In the genomic region with DNA sequence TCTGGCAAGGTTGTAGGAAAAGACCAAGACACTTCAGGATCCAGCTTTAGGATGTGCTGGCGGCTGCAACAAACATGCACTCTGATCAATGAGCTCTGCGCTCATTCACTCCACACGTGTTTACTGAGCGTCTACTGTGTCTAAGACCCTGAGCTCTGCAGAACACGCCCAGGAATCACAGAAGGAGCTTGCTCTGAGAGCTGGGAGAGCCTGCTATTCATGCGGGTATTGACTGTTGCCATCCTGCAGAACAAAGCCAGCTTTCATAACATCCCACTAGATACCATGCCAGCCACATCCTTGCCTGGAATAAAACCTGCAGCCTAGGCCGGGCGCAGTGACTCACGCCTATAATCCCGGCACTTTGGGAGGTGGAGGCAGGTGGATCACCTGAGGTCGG, we compare ENCODE assay signal across 28 cellular contexts. TPM values are rescaled to one million over a fixed set of nuclear protein-coding genes. Genes with fewer than 3 reads are reported as not detected.
DNase-seq lines count a peak whose midpoint lies in the region; ATAC-seq and TF ChIP-seq lines count a peak whose summit lies in the region.
"Had no signal": no experiment of that assay in that cellular context is flagged by ENCODE, and none has a peak within 500 bp of the region (broad histone marks: within the 10 kb centered on the region; RNA-seq: fewer than 3 reads in every experiment).

No MANE protein-coding gene starts in this region.

- peak overlapping the region; percentile 26; the same call in 1 of the 2 replicates for H3K27ac ChIP-seq in GM23338 (ENCODE audit: low read depth)
- H3K27ac ChIP-seq in Panc1 (ENCODE audit: low read length), result peak overlapping the region; percentile 91
- H3K27ac ChIP-seq: ovary, tibial artery had no signal

- CTCF ChIA-PET in Panc1 (lab: Charles Lee), result no interaction called here

- POLR2A ChIA-PET in Panc1 (lab: Charles Lee), result no interaction called here

- H3K4me1 Mint-ChIP-seq in GM23338, result peaks cover 50% of the 10 kb centered on the region
- H3K4me1 Mint-ChIP-seq in neural crest cell, result peaks cover 52% of the 10 kb centered on the region
- H3K4me1 Mint-ChIP-seq: central memory CD8-positive, alpha-beta T cell; naive thymus-derived CD4-positive, alpha-beta T cell had no signal

- BruUV-seq in Panc1 (replicated peaks; lab: Mats Ljungman, UMichigan), result no TSS peak

- no peak overlapping the region for H3K4me2 ChIP-seq in GM23338

- no peak overlapping the region for H3K4me3 Mint-ChIP-seq in GM23338
- peak overlapping the region; percentile 68 for H3K4me3 Mint-ChIP-seq in neural crest cell
- H3K4me3 Mint-ChIP-seq: activated CD4-positive, alpha-beta memory T cell treated with anti-CD3 and anti-CD28 coated beads for 36 hours; central memory CD8-positive, alpha-beta T cell; naive thymus-derived CD4-positive, alpha-beta T cell; stimulated activated naive CD8-positive, alpha-beta T cell treated with anti-CD3 and anti-CD28 coated beads, Interleukin-15, Interleukin-2, amounts not matched to agents 100 ng/mL and 50 ng/mL, for 24 hours had no signal

- H3K9me3 ChIP-seq in Panc1 (ENCODE audit: control insufficient read depth, insufficient read depth, low read depth, low read length), result no peaks in the 10 kb centered on the region
- H3K9me3 ChIP-seq: ovary, tibial artery had no signal

- H2AFZ ChIP-seq in GM23338, result no peak overlapping the region

- peaks cover 98% of the 10 kb centered on the region for H3K79me2 ChIP-seq in GM23338 (replicated peaks; ENCODE audit: insufficient read depth)

- H3K4me3 ChIP-seq in GM23338 (no peak overlapping the region), Panc1 (ENCODE audit: low read depth in 2 of 2, low read length in 2 of 2) (no peak overlapping the region), epithelial cell of esophagus (ENCODE audit: low read length) (no peak overlapping the region)
- H3K4me3 ChIP-seq: lung, ovary, tibial artery had no signal

- ATAC-seq in GM23338 (no peak), Panc1 (peak; percentile 39), GM21515 (IDR thresholded peaks at IDR 0.05; ENCODE audit: unreplicated experiment) (no peak)
- ATAC-seq: activated naive CD4-positive, alpha-beta T cell treated with anti-CD3 and anti-CD28 coated beads, Interleukin-2, amount 50 U/mL, for 72 hours; naive thymus-derived CD4-positive, alpha-beta T cell; Right ventricle myocardium inferior; sciatic nerve had no signal

- H3K9me2 ChIP-seq in GM23338 (ENCODE audit: insufficient read depth), result no peaks in the 10 kb centered on the region

- intact Hi-C loops in Panc1 (cut with micrococcal nuclease; ENCODE audit: unreplicated experiment), result no loop called here

- TF ChIP-seq CTCF in GM23338 (conservative IDR thresholded peaks at IDR 0.05; ENCODE audit: low read depth in 2 of 2), result no peak
- TF ChIP-seq CTCF in Panc1 (IDR thresholded peaks at IDR 0.05), result no peak
- TF ChIP-seq CTCF in epithelial cell of esophagus (IDR thresholded peaks at IDR 0.05; ENCODE audit: insufficient read depth, low read depth, low read length, missing control alignments), result no peak
- no peak for TF ChIP-seq CTCF in neural crest cell (conservative IDR thresholded peaks at IDR 0.05)

- H3K27me3 Mint-ChIP-seq in GM23338 (ENCODE audit: insufficient read depth, low read depth, poor library complexity) (no peaks in the 10 kb centered on the region), neural crest cell (ENCODE audit: low read depth) (no peaks in the 10 kb centered on the region)

- H3K36me3 ChIP-seq in GM23338 (ENCODE audit: insufficient read depth) (no peaks in the 10 kb centered on the region), Panc1 (ENCODE audit: control insufficient read depth, insufficient read depth, low read length) (no peaks in the 10 kb centered on the region)
- H3K36me3 ChIP-seq: ovary, tibial artery had no signal

- H3K27ac Mint-ChIP-seq in GM23338 (no peak overlapping the region), neural crest cell (ENCODE audit: unreplicated experiment) (no peak overlapping the region)
- H3K27ac Mint-ChIP-seq: activated CD4-positive, alpha-beta memory T cell treated with anti-CD3 and anti-CD28 coated beads for 36 hours; activated naive CD4-positive, alpha-beta T cell treated with anti-CD3 and anti-CD28 coated beads, Interleukin-2, amount 50 U/mL, for 72 hours; activated T-helper 2 cell treated with anti-CD3 and anti-CD28 coated beads, Interferon-gamma antibody, Interleukin-2, Interleukin-4, amounts not matched to agents 10 μg/mL and 5 μg/mL and 100 μg/mL, durations not matched to agents 14 hours and 24 hours and 36 hours; naive thymus-derived CD4-positive, alpha-beta T cell; stimulated activated naive CD8-positive, alpha-beta T cell treated with anti-CD3 and anti-CD28 coated beads, Interleukin-15, Interleukin-2, amounts not matched to agents 100 ng/mL and 50 ng/mL, for 24 hours had no signal

- DNase-seq in GM23338 (ENCODE audit: low spot score) (no peak), Panc1 (ENCODE audit: low read depth, low spot score) (no peak), epithelial cell of esophagus (ENCODE audit: low read depth) (peak; percentile 55), neural crest cell (ENCODE audit: low read depth, low spot score) (no peak), NCI-H1417 treated with DMSO at 0.1 percent for 48 hours (lab: John Stamatoyannopoulos, UW) (no peak), HK-2 (ENCODE audit: unreplicated experiment) (no peak), HUDEP-2 (lab: John Stamatoyannopoulos, UW; ENCODE audit: unreplicated experiment in 76 of 76) (no peak)
- DNase-seq: activated CD4-positive, alpha-beta memory T cell treated with anti-CD3 and anti-CD28 coated beads for 36 hours; activated CD4-positive, CD25-positive, alpha-beta regulatory T cell; activated CD8-positive, alpha-beta memory T cell treated with anti-CD3 and anti-CD28 coated beads, Interleukin-2, amount 50 U/mL, for 48 hours; dermis blood vessel endothelial cell; DMS 273 treated with DMSO at 0.1 percent for 48 hours; naive thymus-derived CD4-positive, alpha-beta T cell; NCI-H1092; NCI-H2029; NCI-H226; NCI-H774; ovary; T1000; tibial artery had no signal

- H3K36me3 Mint-ChIP-seq in GM23338 (ENCODE audit: low read depth), result peaks cover under 1% of the 10 kb centered on the region; the same call in 1 of the 3 replicates
- H3K36me3 Mint-ChIP-seq in neural crest cell (ENCODE audit: low read depth), result peaks cover under 1% of the 10 kb centered on the region
- H3K36me3 Mint-ChIP-seq: activated CD4-positive, alpha-beta memory T cell treated with anti-CD3 and anti-CD28 coated beads for 36 hours; activated naive CD4-positive, alpha-beta T cell treated with anti-CD3 and anti-CD28 coated beads, Interleukin-2, amount 50 U/mL, for 72 hours; naive thymus-derived CD4-positive, alpha-beta T cell had no signal

- peaks cover 7% of the 10 kb centered on the region for H3F3A ChIP-seq in GM23338 (replicated peaks; ENCODE audit: low read depth)

- H4K20me1 ChIP-seq in GM23338 (replicated peaks; ENCODE audit: insufficient read depth), result peaks cover 35% of the 10 kb centered on the region

- in situ Hi-C loops in Panc1 (cut with HindIII; ENCODE audit: low pct_unique_long_range_greater_than_20kb, low sequenced_read_pairs), result no loop called here

- H3K4me1 ChIP-seq in GM23338 (ENCODE audit: insufficient read depth) (peaks cover 25% of the 10 kb centered on the region), Panc1 (ENCODE audit: control insufficient read depth, insufficient read depth, low read length) (peaks cover 78% of the 10 kb centered on the region)

- H3K9me3 Mint-ChIP-seq in GM23338 (no peaks in the 10 kb centered on the region), neural crest cell (no peaks in the 10 kb centered on the region)
- H3K9me3 Mint-ChIP-seq: activated CD4-positive, alpha-beta memory T cell treated with anti-CD3 and anti-CD28 coated beads for 36 hours; activated naive CD4-positive, alpha-beta T cell treated with anti-CD3 and anti-CD28 coated beads, Interleukin-2, amount 50 U/mL, for 72 hours; activated T-helper 2 cell treated with anti-CD3 and anti-CD28 coated beads, Interferon-gamma antibody, Interleukin-2, Interleukin-4, amounts not matched to agents 10 μg/mL and 5 μg/mL and 100 μg/mL, durations not matched to agents 14 hours and 24 hours and 36 hours; central memory CD8-positive, alpha-beta T cell; naive thymus-derived CD4-positive, alpha-beta T cell; stimulated activated naive CD8-positive, alpha-beta T cell treated with anti-CD3 and anti-CD28 coated beads, Interleukin-15, Interleukin-2, amounts not matched to agents 100 ng/mL and 50 ng/mL, for 24 hours had no signal

- H3K27me3 ChIP-seq in GM23338 (ENCODE audit: insufficient read depth), result no peaks in the 10 kb centered on the region
- H3K27me3 ChIP-seq in Panc1 (ENCODE audit: control insufficient read depth, insufficient read depth, low read length), result no peaks in the 10 kb centered on the region
- H3K27me3 ChIP-seq: ovary, tibial artery had no signal

RNA-seq across cellular contexts. Expression of gene NXN, which starts 44.1 kb away (rescaled TPM):
- total RNA-seq in GM23338 (2014; rRNA removed; shearing (Covaris generic)), result 90.4 and 105 TPM in 2 replicates
- polyA plus RNA-seq in GM23338 (2016; fragmentation: Nextera tagmentation; extraction: Ambion mirVana), result 31.8 and 36.2 TPM in 2 replicates
- total RNA-seq in Panc1 (2021; ENCODE audit: unreplicated experiment) (126 TPM), neural crest cell (75.9 and 76.4 TPM in 2 replicates)
- polyA plus RNA-seq in Panc1 (2012; ENCODE audit: insufficient read length), result 134 TPM
